In the genomic region with DNA sequence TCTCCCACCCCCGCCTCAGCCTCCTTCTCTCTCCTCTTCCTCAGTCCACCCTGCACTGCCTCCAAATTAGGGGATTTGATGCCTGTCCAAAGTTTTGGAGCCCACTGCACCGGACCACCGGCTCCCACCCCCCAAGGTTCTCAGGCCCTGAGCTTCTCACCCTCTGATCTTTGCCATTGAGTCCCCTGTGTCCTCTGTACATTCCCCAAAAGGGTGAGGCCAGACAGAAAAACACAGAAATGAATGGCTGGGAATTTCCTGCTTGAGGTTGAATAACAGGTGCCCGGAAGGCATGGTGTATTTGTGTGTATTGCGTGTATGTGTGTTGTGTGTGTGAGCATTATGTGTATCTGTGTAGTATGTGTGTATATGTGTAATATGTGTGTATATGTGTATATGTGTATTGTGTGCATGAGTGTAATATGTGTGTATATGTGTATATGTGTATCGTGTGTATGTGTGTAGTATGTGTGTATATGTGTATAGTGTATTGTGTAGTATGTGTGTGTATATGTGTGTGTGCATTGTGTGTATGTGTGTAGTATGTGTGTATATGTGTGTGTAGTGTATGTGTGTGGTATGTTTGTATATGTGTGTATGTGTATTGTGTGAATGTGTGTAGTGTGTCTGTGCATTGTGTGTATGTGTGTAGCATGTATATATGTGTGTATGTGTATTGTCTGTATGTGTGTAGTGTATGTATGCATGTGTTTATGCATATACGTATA, we compare ENCODE assay signal across 17 cellular contexts. TPM values are rescaled to one million over a fixed set of nuclear protein-coding genes. Genes with fewer than 3 reads are reported as not detected.
DNase-seq lines count a peak whose midpoint lies in the region; ATAC-seq, FAIRE-seq and TF ChIP-seq lines count a peak whose summit lies in the region.
"Had no signal": no experiment of that assay in that cellular context is flagged by ENCODE, and none has a peak within 500 bp of the region (broad histone marks: within the 10 kb centered on the region; RNA-seq: fewer than 3 reads in every experiment).

No MANE protein-coding gene starts in this region.

- H3K79me2 ChIP-seq in H1 (ENCODE audit: control insufficient read depth in 1 of 2, insufficient read depth in 2 of 2, low read length in 2 of 2): no peaks in the 10 kb centered on the region

- H3K27ac Mint-ChIP-seq in activated CD4-positive, alpha-beta T cell treated with anti-CD3 and anti-CD28 coated beads for 36 hours: no peak overlapping the region
- H3K27ac Mint-ChIP-seq in activated CD4-positive, alpha-beta T cell treated with anti-CD3 and anti-CD28 coated beads, Interleukin-2, amount 10 ng/mL, durations not matched to agents 7 days and 5 days: no peak overlapping the region
- H3K27ac Mint-ChIP-seq: activated naive CD8-positive, alpha-beta T cell; HFFc6; immature natural killer cell; T-helper 2 cell treated with Interferon-gamma antibody and Interleukin-4, amounts not matched to agents 5 μg/mL and 100 μg/mL, for 36 hours had no signal

- H4K91ac ChIP-seq in H1 (replicated peaks; ENCODE audit: insufficient read length, low read length): no peak overlapping the region

- H3K56ac ChIP-seq in H1 (replicated peaks; ENCODE audit: insufficient read length, low read depth, low read length): peak overlapping the region; percentile 90

- no peak overlapping the region for H2BK5ac ChIP-seq in H1 (ENCODE audit: low read depth, low read length)

- no peak overlapping the region for H2BK20ac ChIP-seq in H1 (ENCODE audit: low read length)

- H3K4me1 Mint-ChIP-seq in activated CD4-positive, alpha-beta T cell treated with anti-CD3 and anti-CD28 coated beads for 36 hours: peaks cover 5% of the 10 kb centered on the region
- no peaks in the 10 kb centered on the region for H3K4me1 Mint-ChIP-seq in activated CD4-positive, alpha-beta T cell treated with anti-CD3 and anti-CD28 coated beads, Interleukin-2, amount 10 ng/mL, durations not matched to agents 7 days and 5 days
- H3K4me1 Mint-ChIP-seq: immature natural killer cell had no signal

- no peak for TF ChIP-seq CTCF in H1 (IDR thresholded peaks at IDR 0.05; ENCODE audit: control extremely low read depth in 1 of 3, insufficient read depth in 1 of 3, low read depth in 1 of 3, low read length in 3 of 3)

- CTCF ChIA-PET in activated CD4-positive, alpha-beta T cell treated with anti-CD3 and anti-CD28 coated beads for 36 hours (lab: Charles Lee): interaction anchor here (1.0 kb wide), 1 partner anchor 11 kb away, joined by 3 read pairs; no protein-coding TSS in a partner anchor
- CTCF ChIA-PET in activated CD4-positive, alpha-beta T cell treated with anti-CD3 and anti-CD28 coated beads, Interleukin-2, amount 10 ng/mL, durations not matched to agents 7 days and 5 days (lab: Charles Lee): no interaction called here
- CTCF ChIA-PET in H1 (lab: Charles Lee; ENCODE audit: partially characterized antibody): interaction anchor here (0.8 to 1.1 kb wide), 3 partner anchors 15 to 304 kb away, joined by 3 read pairs; no protein-coding TSS in a partner anchor

- 81 to 100% methylated on average over 1 to 7 of the region's 7 CpGs for WGBS in H1 (ENCODE audit: extremely low coverage in 1 of 2, insufficient coverage in 1 of 2, insufficient read length in 1 of 2, insufficient replicate concordance in 2 of 2, low coverage in 1 of 2, low lambda C conversion rate in 2 of 2, missing lambda C conversion rate in 1 of 2), 2 experiments
- WGBS in small intestine, 3 donors: 39 to 57% (median 47%) methylated on average over 7 of the region's 7 CpGs

- peak; percentile 51 for ATAC-seq in activated CD4-positive, alpha-beta T cell treated with anti-CD3 and anti-CD28 coated beads for 36 hours
- ATAC-seq in HG02852 (IDR thresholded peaks at IDR 0.05; ENCODE audit: unreplicated experiment): peak; percentile 70

- no peaks in the 10 kb centered on the region for H3K9me3 ChIP-seq in H1 (ENCODE audit: insufficient read depth in 2 of 2, low read depth in 1 of 2, low read length in 1 of 2)
- no peaks in the 10 kb centered on the region for H3K9me3 ChIP-seq in small intestine (ENCODE audit: control insufficient read depth, low read depth)

- POLR2A ChIA-PET in activated CD4-positive, alpha-beta T cell treated with anti-CD3 and anti-CD28 coated beads for 36 hours (lab: Charles Lee): interaction anchor here (0.7 kb wide), 1 partner anchor 909 kb away, joined by 3 read pairs; no protein-coding TSS in a partner anchor
- POLR2A ChIA-PET in activated CD4-positive, alpha-beta T cell treated with anti-CD3 and anti-CD28 coated beads, Interleukin-2, amount 10 ng/mL, durations not matched to agents 7 days and 5 days (lab: Charles Lee): no interaction called here
- POLR2A ChIA-PET in H1 (lab: Charles Lee; ENCODE audit: partially characterized antibody): no interaction called here

- intact Hi-C loops in activated CD4-positive, alpha-beta T cell treated with anti-CD3 and anti-CD28 coated beads for 36 hours (cut with DNase I, micrococcal nuclease): no loop called here

- no peak overlapping the region for H2BK15ac ChIP-seq in H1 (ENCODE audit: low read length)

- no peaks in the 10 kb centered on the region for H3K36me3 Mint-ChIP-seq in activated CD4-positive, alpha-beta T cell treated with anti-CD3 and anti-CD28 coated beads for 36 hours (ENCODE audit: low read depth)
- no peaks in the 10 kb centered on the region for H3K36me3 Mint-ChIP-seq in activated CD4-positive, alpha-beta T cell treated with anti-CD3 and anti-CD28 coated beads, Interleukin-2, amount 10 ng/mL, durations not matched to agents 7 days and 5 days (ENCODE audit: low read depth)
- H3K36me3 Mint-ChIP-seq: activated naive CD8-positive, alpha-beta T cell; immature natural killer cell had no signal

- H3K27me3 ChIP-seq in H1 (replicated peaks in 1 of 4; ENCODE audit: control insufficient read depth in 3 of 4, extremely low read depth in 1 of 4, insufficient read depth in 3 of 4, low read length in 3 of 4): no peaks in the 10 kb centered on the region; a peak in 1 of 7 replicates
- H3K27me3 ChIP-seq in small intestine (ENCODE audit: control insufficient read depth in 2 of 2, insufficient read depth in 2 of 2, low read length in 2 of 2): no peaks in the 10 kb centered on the region
- H3K27me3 ChIP-seq: tibial nerve had no signal

- no peak overlapping the region for H4K5ac ChIP-seq in H1 (ENCODE audit: insufficient read length, low read depth, low read length)

- no peak for TF ChIP-seq EP300 in H1 (IDR thresholded peaks at IDR 0.05; ENCODE audit: borderline replicate concordance in 1 of 2, low read depth in 2 of 2, low read length in 2 of 2)

- H3K9me3 Mint-ChIP-seq in activated CD4-positive, alpha-beta T cell treated with anti-CD3 and anti-CD28 coated beads for 36 hours (ENCODE audit: low read depth): no peaks in the 10 kb centered on the region
- H3K9me3 Mint-ChIP-seq in activated CD4-positive, alpha-beta T cell treated with anti-CD3 and anti-CD28 coated beads, Interleukin-2, amount 10 ng/mL, durations not matched to agents 7 days and 5 days: no peaks in the 10 kb centered on the region
- H3K9me3 Mint-ChIP-seq: HFFc6; immature natural killer cell; T-helper 2 cell treated with Interferon-gamma antibody and Interleukin-4, amounts not matched to agents 5 μg/mL and 100 μg/mL, for 36 hours had no signal

- H3K36me3 ChIP-seq in H1 (ENCODE audit: control insufficient read depth in 2 of 4, insufficient read depth in 4 of 4, low read length in 3 of 4): no peaks in the 10 kb centered on the region
- H3K36me3 ChIP-seq in small intestine (ENCODE audit: control insufficient read depth in 2 of 2, insufficient read depth in 2 of 2, low read length in 2 of 2): no peaks in the 10 kb centered on the region
- H3K36me3 ChIP-seq: tibial nerve had no signal

- peaks cover 6% of the 10 kb centered on the region for H3K23me2 ChIP-seq in H1 (ENCODE audit: low read depth, low read length)

- no peak for TF ChIP-seq POLR2A in H1 (IDR thresholded peaks at IDR 0.05; ENCODE audit: control extremely low read depth in 1 of 2, low read depth in 2 of 2, low read length in 2 of 2)

- H2AFZ ChIP-seq in H1 (ENCODE audit: low read length): no peak overlapping the region

- no peaks in the 10 kb centered on the region for H3K79me1 ChIP-seq in H1 (ENCODE audit: low read depth, low read length)

- FAIRE-seq in H1 (lab: Jason Lieb, UNC) (no peak), small intestine (lab: Jason Lieb, UNC) (no peak)

- H3K14ac ChIP-seq in H1 (ENCODE audit: insufficient read length): no peak overlapping the region

- H4K20me1 ChIP-seq in H1 (replicated peaks in 1 of 2; ENCODE audit: control insufficient read depth in 1 of 2, insufficient read depth in 2 of 2, low read length in 2 of 2): peaks cover 0 to 8% of the 10 kb centered on the region in 2 experiments

- no peak for TF ChIP-seq RAD21 in H1 (IDR thresholded peaks at IDR 0.05 in 1 of 2, conservative IDR thresholded peaks at IDR 0.05 in 1 of 2; ENCODE audit: low read depth in 2 of 2, low read length in 2 of 2)

- H3K4ac ChIP-seq in H1 (replicated peaks; ENCODE audit: insufficient read length, low read depth, low read length): no peak overlapping the region

- no peak overlapping the region for H3K4me2 ChIP-seq in H1 (ENCODE audit: insufficient read depth in 1 of 2, low read depth in 2 of 2, low read length in 2 of 2)

- H4K8ac ChIP-seq in H1 (ENCODE audit: extremely low read depth, insufficient read depth, low read length): no peak overlapping the region

- no peak overlapping the region for H3K4me3 Mint-ChIP-seq in activated CD4-positive, alpha-beta T cell treated with anti-CD3 and anti-CD28 coated beads for 36 hours
- no peak overlapping the region for H3K4me3 Mint-ChIP-seq in activated CD4-positive, alpha-beta T cell treated with anti-CD3 and anti-CD28 coated beads, Interleukin-2, amount 10 ng/mL, durations not matched to agents 7 days and 5 days
- H3K4me3 Mint-ChIP-seq: activated naive CD8-positive, alpha-beta T cell; HFFc6; immature natural killer cell; T-helper 2 cell treated with Interferon-gamma antibody and Interleukin-4, amounts not matched to agents 5 μg/mL and 100 μg/mL, for 36 hours had no signal

- H3K4me3 ChIP-seq in H1 (ENCODE audit: extremely low read depth in 1 of 4, insufficient read depth in 2 of 4, low read depth in 3 of 4, low read length in 4 of 4) (no peak overlapping the region), small intestine (ENCODE audit: low read depth in 1 of 2, low read length in 2 of 2) (no peak overlapping the region)
- H3K4me3 ChIP-seq: tibial nerve had no signal

- H3K4me1 ChIP-seq in H1 (replicated peaks in 1 of 4; ENCODE audit: control insufficient read depth in 3 of 4, insufficient read depth in 4 of 4, low read length in 3 of 4) (peaks cover 0 to 2% (median 1%) of the 10 kb centered on the region in 4 experiments; a peak in 1 of 7 replicates), small intestine (ENCODE audit: control insufficient read depth in 2 of 2, insufficient read depth in 1 of 2, low read depth in 1 of 2, low read length in 1 of 2) (peaks cover 2 to 5% of the 10 kb centered on the region in 2 donors)

- no peak overlapping the region for H2AK5ac ChIP-seq in H1 (ENCODE audit: low read depth, low read length)

- no peak overlapping the region for H2BK120ac ChIP-seq in H1 (replicated peaks; ENCODE audit: low read depth, low read length)

- no peak overlapping the region for H3K23ac ChIP-seq in H1 (ENCODE audit: insufficient read length)

- H3K27me3 Mint-ChIP-seq in activated CD4-positive, alpha-beta T cell treated with anti-CD3 and anti-CD28 coated beads for 36 hours: peaks cover 3% of the 10 kb centered on the region
- H3K27me3 Mint-ChIP-seq in activated CD4-positive, alpha-beta T cell treated with anti-CD3 and anti-CD28 coated beads, Interleukin-2, amount 10 ng/mL, durations not matched to agents 7 days and 5 days: peaks cover 8% of the 10 kb centered on the region
- H3K27me3 Mint-ChIP-seq: activated naive CD8-positive, alpha-beta T cell had no signal

- no peak overlapping the region for H3K9ac ChIP-seq in H1 (replicated peaks in 1 of 4; ENCODE audit: extremely low read depth in 1 of 4, low read depth in 3 of 4, low read length in 3 of 4)

- no peak overlapping the region for H3K27ac ChIP-seq in H1 (ENCODE audit: low read depth, low read length)
- H3K27ac ChIP-seq in small intestine (ENCODE audit: low read depth in 1 of 2, low read length in 1 of 2): no peak overlapping the region
- H3K27ac ChIP-seq: tibial nerve had no signal

- H3K18ac ChIP-seq in H1 (ENCODE audit: extremely low read depth, low read length): no peak overlapping the region

- no peak overlapping the region for H2BK12ac ChIP-seq in H1 (ENCODE audit: low read depth, low read length)

- no peak for DNase-seq in activated CD4-positive, alpha-beta T cell treated with anti-CD3 and anti-CD28 coated beads for 36 hours
- no peak for DNase-seq in activated CD4-positive, alpha-beta T cell treated with anti-CD3 and anti-CD28 coated beads, Interleukin-2, amount 10 ng/mL, durations not matched to agents 7 days and 5 days
- DNase-seq in H1 (ENCODE audit: low read depth in 1 of 2, low spot score in 2 of 2): no peak
- peak; percentile 40 for DNase-seq in small intestine
- no peak for DNase-seq in stimulated activated CD4-positive, alpha-beta T cell treated with anti-CD3 and anti-CD28 coated beads, Interleukin-4, amount 100 ng/mL, for 24 hours
- DNase-seq in activated effector memory CD4-positive, alpha-beta T cell treated with Interleukin-2 at 50 U/mL for 16 hours: no peak
- DNase-seq in globus pallidus (ENCODE audit: low spot score): no peak
- DNase-seq: 8988T; activated CD8-positive, alpha-beta memory T cell treated with anti-CD3 and anti-CD28 coated beads for 24 hours; HFFc6; immature natural killer cell; NCI-H446; RPMI8226 had no signal

RNA-seq across cellular contexts. Expression of gene CCL17, which starts 16.0 kb away (rescaled TPM):
- 1 to 10 TPM; 1.2 to 1.4 TPM for total RNA-seq in activated CD4-positive, alpha-beta T cell treated with anti-CD3 and anti-CD28 coated beads for 36 hours
- under 1 TPM; 0.40 to 0.42 TPM for total RNA-seq in activated CD4-positive, alpha-beta T cell treated with anti-CD3 and anti-CD28 coated beads, Interleukin-2, amount 10 ng/mL, durations not matched to agents 7 days and 5 days
- not detected in 2 replicates for total RNA-seq in H1 (2021; fragmentation: NEBNext Ultra II Directional; extraction: Animal tissue kit (Norgen Biotek cat#: 25700))
- polyA plus RNA-seq in H1 (2011; rRNA removed) (not detected in 2 replicates), small intestine (under 1 TPM in 1 of 3 donors, not detected in 2; 0.45 TPM)
- polyA plus RNA-seq in H1 (2011; cell fraction: cytosol; rRNA removed): not detected
- polyA plus RNA-seq in H1 (2011; cell fraction: nucleus; rRNA removed): not detected
- 0.38 TPM in 1 of 4 replicates, not detected in the others for polyA plus RNA-seq in H1 (2012, experiment 1 of 2)
- not detected for polyA plus RNA-seq in H1 (2012, experiment 2 of 2)
- not detected for polyA plus RNA-seq in H1 (2013, experiment 1 of 2)
- not detected for polyA plus RNA-seq in H1 (2013, experiment 2 of 2)
- polyA minus RNA-seq in H1 (2011; rRNA and poly(A)+ RNA removed): not detected in 2 replicates
- not detected for polyA minus RNA-seq in H1 (2011; cell fraction: cytosol; rRNA and poly(A)+ RNA removed)
- polyA minus RNA-seq in H1 (2011; cell fraction: nucleus; rRNA and poly(A)+ RNA removed): not detected
- total RNA-seq: HFFc6, tibial nerve had no signal
- polyA plus RNA-seq: immature natural killer cell had no signal

RNA-seq across cellular contexts. Expression of gene CX3CL1, which starts 16.2 kb away (rescaled TPM):
- total RNA-seq in activated CD4-positive, alpha-beta T cell treated with anti-CD3 and anti-CD28 coated beads for 36 hours: not detected
- not detected for total RNA-seq in activated CD4-positive, alpha-beta T cell treated with anti-CD3 and anti-CD28 coated beads, Interleukin-2, amount 10 ng/mL, durations not matched to agents 7 days and 5 days
- 1.4 and 1.9 TPM in 2 replicates for total RNA-seq in H1 (2021; fragmentation: NEBNext Ultra II Directional; extraction: Animal tissue kit (Norgen Biotek cat#: 25700))
- polyA plus RNA-seq in H1 (2011; rRNA removed): 3.0 and 3.2 TPM in 2 replicates
- polyA plus RNA-seq in H1 (2011; cell fraction: cytosol; rRNA removed): 2.0 TPM
- polyA plus RNA-seq in H1 (2011; cell fraction: nucleus; rRNA removed): 3.8 TPM
- polyA plus RNA-seq in H1 (2012, experiment 1 of 2): 2.2 to 2.8 TPM (median 2.3 TPM) in 4 replicates
- polyA plus RNA-seq in H1 (2012, experiment 2 of 2): 2.3 TPM
- 2.8 TPM for polyA plus RNA-seq in H1 (2013, experiment 1 of 2)
- polyA plus RNA-seq in H1 (2013, experiment 2 of 2): 3.1 TPM
- 2.4 and 2.7 TPM in 2 replicates for polyA minus RNA-seq in H1 (2011; rRNA and poly(A)+ RNA removed)
- 1.4 TPM for polyA minus RNA-seq in H1 (2011; cell fraction: cytosol; rRNA and poly(A)+ RNA removed)
- 2.6 TPM for polyA minus RNA-seq in H1 (2011; cell fraction: nucleus; rRNA and poly(A)+ RNA removed)
- 10 to 100 TPM in 1 of 3 donors, under 1 TPM in 2; 0.67 to 18.6 (median 0.81) TPM for polyA plus RNA-seq in small intestine
- total RNA-seq: HFFc6 had no signal
- polyA plus RNA-seq: immature natural killer cell had no signal

RNA-seq across cellular contexts. Expression of gene CCL22, which starts 29.9 kb away (rescaled TPM):
- under 1 TPM; 0.72 to 0.91 TPM for total RNA-seq in activated CD4-positive, alpha-beta T cell treated with anti-CD3 and anti-CD28 coated beads for 36 hours
- under 1 TPM; 0.50 to 0.74 TPM for total RNA-seq in activated CD4-positive, alpha-beta T cell treated with anti-CD3 and anti-CD28 coated beads, Interleukin-2, amount 10 ng/mL, durations not matched to agents 7 days and 5 days
- total RNA-seq in H1 (2021; fragmentation: NEBNext Ultra II Directional; extraction: Animal tissue kit (Norgen Biotek cat#: 25700)): not detected in 2 replicates
- not detected in 2 replicates for polyA plus RNA-seq in H1 (2011; rRNA removed)
- polyA plus RNA-seq in H1 (2011; cell fraction: cytosol; rRNA removed): not detected
- not detected for polyA plus RNA-seq in H1 (2011; cell fraction: nucleus; rRNA removed)
- polyA plus RNA-seq in H1 (2012, experiment 1 of 2): not detected in 4 replicates
- polyA plus RNA-seq in H1 (2012, experiment 2 of 2): 0.07 TPM
- polyA plus RNA-seq in H1 (2013, experiment 1 of 2): 0.02 TPM
- 0.07 TPM for polyA plus RNA-seq in H1 (2013, experiment 2 of 2)
- polyA minus RNA-seq in H1 (2011; rRNA and poly(A)+ RNA removed): not detected in 2 replicates
- polyA minus RNA-seq in H1 (2011; cell fraction: cytosol; rRNA and poly(A)+ RNA removed): not detected
- polyA minus RNA-seq in H1 (2011; cell fraction: nucleus; rRNA and poly(A)+ RNA removed): not detected
- polyA plus RNA-seq in small intestine: under 1 TPM in 1 of 3 donors, not detected in 2; 0.16 TPM
- total RNA-seq: HFFc6, tibial nerve had no signal
- polyA plus RNA-seq: immature natural killer cell had no signal

RNA-seq across cellular contexts. Expression of gene CIAPIN1, which starts 58.7 kb away (rescaled TPM):
- 10 to 100 TPM; 41.7 to 42.6 TPM for total RNA-seq in activated CD4-positive, alpha-beta T cell treated with anti-CD3 and anti-CD28 coated beads for 36 hours
- total RNA-seq in activated CD4-positive, alpha-beta T cell treated with anti-CD3 and anti-CD28 coated beads, Interleukin-2, amount 10 ng/mL, durations not matched to agents 7 days and 5 days: 10 to 100 TPM; 45.8 to 61.8 TPM
- 83.6 and 90.7 TPM in 2 replicates for total RNA-seq in H1 (2021; fragmentation: NEBNext Ultra II Directional; extraction: Animal tissue kit (Norgen Biotek cat#: 25700))
- polyA plus RNA-seq in H1 (2011; rRNA removed): 64.0 and 76.8 TPM in 2 replicates
- polyA plus RNA-seq in H1 (2011; cell fraction: cytosol; rRNA removed): 74.2 TPM
- polyA plus RNA-seq in H1 (2011; cell fraction: nucleus; rRNA removed): 56.1 TPM
- polyA plus RNA-seq in H1 (2012, experiment 1 of 2): 72.0 to 81.5 TPM (median 74.4 TPM) in 4 replicates
- polyA plus RNA-seq in H1 (2012, experiment 2 of 2): 84.8 TPM
- 45.2 TPM for polyA plus RNA-seq in H1 (2013, experiment 1 of 2)
- 43.4 TPM for polyA plus RNA-seq in H1 (2013, experiment 2 of 2)
- 71.0 and 75.1 TPM in 2 replicates for polyA minus RNA-seq in H1 (2011; rRNA and poly(A)+ RNA removed)
- polyA minus RNA-seq in H1 (2011; cell fraction: cytosol; rRNA and poly(A)+ RNA removed): 26.4 TPM
- 30.0 TPM for polyA minus RNA-seq in H1 (2011; cell fraction: nucleus; rRNA and poly(A)+ RNA removed)
- 10 to 100 TPM; 39.4 to 55.9 (median 49.6) TPM for polyA plus RNA-seq in small intestine

RNA-seq across cellular contexts. Expression of gene COQ9, which starts 58.8 kb away (rescaled TPM):
- 10 to 100 TPM; 39.4 to 52.1 TPM for total RNA-seq in activated CD4-positive, alpha-beta T cell treated with anti-CD3 and anti-CD28 coated beads for 36 hours
- total RNA-seq in activated CD4-positive, alpha-beta T cell treated with anti-CD3 and anti-CD28 coated beads, Interleukin-2, amount 10 ng/mL, durations not matched to agents 7 days and 5 days: 10 to 100 TPM; 39.8 to 41.1 TPM
- 31.7 and 33.3 TPM in 2 replicates for total RNA-seq in H1 (2021; fragmentation: NEBNext Ultra II Directional; extraction: Animal tissue kit (Norgen Biotek cat#: 25700))
- polyA plus RNA-seq in H1 (2011; rRNA removed): 47.9 and 60.3 TPM in 2 replicates
- polyA plus RNA-seq in H1 (2011; cell fraction: cytosol; rRNA removed): 64.5 TPM
- polyA plus RNA-seq in H1 (2011; cell fraction: nucleus; rRNA removed): 77.8 TPM
- polyA plus RNA-seq in H1 (2012, experiment 1 of 2): 35.5 to 44.0 TPM (median 38.3 TPM) in 4 replicates
- polyA plus RNA-seq in H1 (2012, experiment 2 of 2): 36.3 TPM
- polyA plus RNA-seq in H1 (2013, experiment 1 of 2): 29.5 TPM
- polyA plus RNA-seq in H1 (2013, experiment 2 of 2): 29.6 TPM
- polyA minus RNA-seq in H1 (2011; rRNA and poly(A)+ RNA removed): 46.9 and 50.7 TPM in 2 replicates
- polyA minus RNA-seq in H1 (2011; cell fraction: cytosol; rRNA and poly(A)+ RNA removed): 25.1 TPM
- 25.1 TPM for polyA minus RNA-seq in H1 (2011; cell fraction: nucleus; rRNA and poly(A)+ RNA removed)
- polyA plus RNA-seq in small intestine: 100 to 1,000 TPM in 2 of 3 donors, 10 to 100 TPM in 1; 88.0 to 177 (median 125) TPM
